In the genomic region with DNA sequence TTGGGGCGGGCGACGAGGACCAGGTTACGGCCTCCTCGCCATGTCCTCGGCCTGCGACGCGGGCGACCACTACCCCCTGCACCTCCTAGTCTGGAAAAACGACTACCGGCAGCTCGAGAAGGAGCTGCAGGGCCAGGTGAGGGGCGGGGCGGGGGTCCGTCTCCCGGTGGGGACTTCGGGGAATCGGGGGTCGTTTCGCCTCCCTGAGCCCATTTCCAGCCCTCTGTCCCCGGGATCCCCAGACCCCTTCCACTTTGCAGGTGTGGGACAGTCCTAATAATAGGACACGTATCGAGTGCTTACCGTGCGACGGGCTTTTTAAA, we compare ENCODE assay signal across 8 cellular contexts. TPM values are rescaled to one million over a fixed set of nuclear protein-coding genes. Genes with fewer than 3 reads are reported as not detected.
A peak's percentile ranks its signal among the peaks of the same experiment; 100 is the strongest.
DNase-seq lines count a peak whose midpoint lies in the region; ATAC-seq and TF ChIP-seq lines count a peak whose summit lies in the region.

No MANE protein-coding gene starts in this region.

- TF ChIP-seq CTCF in SU-DHL-6 (IDR thresholded peaks at IDR 0.05; ENCODE audit: insufficient read depth, low read length, poor library complexity, severe bottlenecking) (no peak), foreskin keratinocyte (conservative IDR thresholded peaks at IDR 0.05) (no peak)

- peak; percentile 0 for ATAC-seq in GM21723 (IDR thresholded peaks at IDR 0.05; ENCODE audit: unreplicated experiment)
- no peak for ATAC-seq in foreskin keratinocyte

- no peak overlapping the region for H2AFZ ChIP-seq in SU-DHL-6 (ENCODE audit: low read depth, low read length, severe bottlenecking)

- H3K4me3 ChIP-seq in SU-DHL-6 (ENCODE audit: insufficient read depth, low read length, poor library complexity, severe bottlenecking) (peak overlapping the region; percentile 88), skeletal muscle cell (ENCODE audit: low read depth, low read length) (peak overlapping the region; percentile 77)

- peak overlapping the region; percentile 88 for H3K9ac ChIP-seq in SU-DHL-6 (ENCODE audit: low read length)

- H3K27me3 ChIP-seq in SU-DHL-6 (ENCODE audit: low read length) (no peaks in the 10 kb centered on the region), foreskin keratinocyte (no peaks in the 10 kb centered on the region)

- H3F3A ChIP-seq in SU-DHL-6 (ENCODE audit: insufficient read depth) = peaks cover 69% of the 10 kb centered on the region

- H3K36me3 ChIP-seq in SU-DHL-6 (ENCODE audit: low read length) = 0 out of 2 replicates have a peak, but pooled peaks cover 10% of the 10 kb centered on the region

- H3K79me2 ChIP-seq in SU-DHL-6 (ENCODE audit: insufficient read depth, low read length) = peaks cover 66% of the 10 kb centered on the region

- peaks cover 25% of the 10 kb centered on the region for H3K4me1 ChIP-seq in foreskin keratinocyte

- H3K4me2 ChIP-seq in SU-DHL-6 (ENCODE audit: low read depth, low read length, poor library complexity, severe bottlenecking) = peak overlapping the region; percentile 92

- no peaks in the 10 kb centered on the region for H3K9me3 ChIP-seq in SU-DHL-6 (ENCODE audit: insufficient read depth, low read length)

- no peak for DNase-seq in foreskin keratinocyte
- no peak for DNase-seq in skeletal muscle cell (ENCODE audit: low read depth)
- no peak for DNase-seq in HuH-7 (ENCODE audit: low spot score)
- DNase-seq in stimulated activated naive CD4-positive, alpha-beta T cell treated with Interleukin-2 at 50 U/mL for 16 hours (lab: John Stamatoyannopoulos, UW) = no peak
- DNase-seq in DMS79 treated with DMSO at 0.1 percent for 48 hours (lab: John Stamatoyannopoulos, UW) = no peak
- DNase-seq in OCI-M2 (lab: John Stamatoyannopoulos, UW; ENCODE audit: unreplicated experiment) = no peak

- H4K20me1 ChIP-seq in SU-DHL-6 (ENCODE audit: low read depth, low read length) = no peaks in the 10 kb centered on the region

- H3K27ac ChIP-seq in SU-DHL-6 (ENCODE audit: low read depth, low read length) (peak overlapping the region; percentile 97), foreskin keratinocyte (peak overlapping the region; percentile 46)

- H3K9me2 ChIP-seq in SU-DHL-6 (replicated peaks; ENCODE audit: insufficient read depth, low read length) = no peaks in the 10 kb centered on the region

RNA-seq across cellular contexts. Expression of gene ANKRD13A, which starts 0.4 kb away (rescaled TPM):
- 76.2 and 76.5 TPM in 2 replicates for total RNA-seq in foreskin keratinocyte
- polyA plus RNA-seq in foreskin keratinocyte = 23.2 and 29.2 TPM in 2 replicates

RNA-seq across cellular contexts. Expression of gene GIT2, which starts 3.4 kb away (rescaled TPM):
- total RNA-seq in foreskin keratinocyte = 28.7 and 33.1 TPM in 2 replicates
- polyA plus RNA-seq in foreskin keratinocyte = 9.4 and 9.5 TPM in 2 replicates

RNA-seq across cellular contexts. Expression of gene C12orf76, which starts 48.7 kb away (rescaled TPM):
- 3.4 and 4.0 TPM in 2 replicates for total RNA-seq in foreskin keratinocyte
- 3.1 and 3.7 TPM in 2 replicates for polyA plus RNA-seq in foreskin keratinocyte
